ENCODE assay signal across 16 cellular contexts in the genomic region with DNA sequence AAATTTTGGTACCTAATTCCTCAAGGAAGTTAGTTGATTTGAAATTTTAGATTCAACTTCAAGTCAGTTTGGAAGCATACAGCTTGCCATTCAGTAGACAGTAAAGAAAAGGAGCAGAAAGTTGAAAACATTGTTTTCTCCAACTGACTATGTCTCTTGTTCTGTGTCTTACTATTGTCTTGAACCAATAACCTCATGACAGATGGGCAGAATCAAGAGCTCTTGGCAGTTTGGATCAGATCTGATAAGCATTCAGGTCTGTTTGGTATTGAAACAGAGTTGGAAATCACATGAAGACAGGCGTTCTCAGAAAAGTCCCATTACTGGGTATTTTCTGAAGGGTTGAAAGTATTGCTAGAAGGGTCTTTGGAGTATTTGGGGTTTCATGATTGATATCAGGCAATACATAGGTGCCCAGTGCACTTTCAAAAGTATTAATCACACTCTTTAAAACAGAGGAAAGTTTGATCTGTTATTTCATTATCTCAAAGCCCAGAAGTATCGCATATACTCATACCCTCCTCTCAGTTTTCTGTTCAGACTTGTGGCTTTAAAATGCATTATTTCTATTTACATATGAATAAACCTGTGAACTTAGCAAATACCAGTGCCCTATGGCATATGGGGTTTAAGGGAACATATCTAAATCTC.
DNase-seq lines count a peak whose midpoint lies in the region; TF ChIP-seq lines count a peak whose summit lies in the region.
"Had no signal": no experiment of that assay in that cellular context is flagged by ENCODE, and none has a peak within 500 bp of the region (broad histone marks: within the 10 kb centered on the region; RNA-seq: fewer than 3 reads in every experiment).

No MANE protein-coding gene starts in this region.

- H3K27ac ChIP-seq in GM23248: no peak overlapping the region
- peak overlapping the region; percentile 93 for H3K27ac ChIP-seq in SK-N-MC
- H3K27ac ChIP-seq in smooth muscle cell (ENCODE audit: low read depth): no peak overlapping the region
- no peak overlapping the region for H3K27ac ChIP-seq in trophoblast cell (ENCODE audit: low read depth, low read length)

- no peaks in the 10 kb centered on the region for H4K20me1 ChIP-seq in GM23248 (ENCODE audit: insufficient read depth)
- no peaks in the 10 kb centered on the region for H4K20me1 ChIP-seq in smooth muscle cell (ENCODE audit: low read depth)

- no peak overlapping the region for H4K8ac ChIP-seq in trophoblast cell (ENCODE audit: low read depth, low read length)

- no peaks in the 10 kb centered on the region for H3K79me2 ChIP-seq in GM23248 (ENCODE audit: insufficient read depth)
- no peaks in the 10 kb centered on the region for H3K79me2 ChIP-seq in smooth muscle cell (ENCODE audit: low read depth)
- no peaks in the 10 kb centered on the region for H3K79me2 ChIP-seq in trophoblast cell (ENCODE audit: control insufficient read depth, insufficient read depth, low read length, poor library complexity)

- H2BK5ac ChIP-seq in trophoblast cell (ENCODE audit: low read depth, low read length, poor library complexity): no peak overlapping the region

- H3K27me3 ChIP-seq in GM23248 (replicated peaks; ENCODE audit: insufficient read depth): no peaks in the 10 kb centered on the region
- H3K27me3 ChIP-seq in smooth muscle cell (ENCODE audit: low read depth): no peaks in the 10 kb centered on the region
- no peaks in the 10 kb centered on the region for H3K27me3 ChIP-seq in trophoblast cell (ENCODE audit: insufficient read depth, low read length)

- H4K12ac ChIP-seq in trophoblast cell (ENCODE audit: low read depth, low read length): no peak overlapping the region

- peaks cover under 1% of the 10 kb centered on the region for H3K79me1 ChIP-seq in trophoblast cell (ENCODE audit: low read length)

- H3F3A ChIP-seq in GM23248 (ENCODE audit: insufficient read depth) (peaks cover 21% of the 10 kb centered on the region), smooth muscle cell (ENCODE audit: low read depth) (no peaks in the 10 kb centered on the region)

- no peak overlapping the region for H2AK5ac ChIP-seq in trophoblast cell (ENCODE audit: low read length)

- H3K4me1 ChIP-seq in GM23248 (ENCODE audit: insufficient read depth): peaks cover 27% of the 10 kb centered on the region
- H3K4me1 ChIP-seq in smooth muscle cell (ENCODE audit: low read depth): peaks cover 10% of the 10 kb centered on the region
- H3K4me1 ChIP-seq in trophoblast cell (ENCODE audit: control insufficient read depth in 1 of 2, insufficient read depth in 2 of 2, low read length in 2 of 2): no peaks in the 10 kb centered on the region

- H4K91ac ChIP-seq in trophoblast cell (ENCODE audit: low read depth, low read length): no peak overlapping the region

- in situ Hi-C loops in GM23248 (cut with MboI): no loop called here

- peak overlapping the region; percentile 4; the same call in 1 of the 2 replicates for H2AFZ ChIP-seq in GM23248
- H2AFZ ChIP-seq in smooth muscle cell (ENCODE audit: low read depth): peak overlapping the region; percentile 67
- no peak overlapping the region for H2AFZ ChIP-seq in trophoblast cell (ENCODE audit: insufficient read depth, low read length, poor library complexity)

- no peaks in the 10 kb centered on the region for H3K9me2 ChIP-seq in GM23248 (ENCODE audit: insufficient read depth)

- no peak overlapping the region for H3K18ac ChIP-seq in trophoblast cell (ENCODE audit: low read length)

- no peak overlapping the region for H3K4me3 ChIP-seq in GM23248
- peak overlapping the region; percentile 35 for H3K4me3 ChIP-seq in SK-N-MC
- H3K4me3 ChIP-seq in smooth muscle cell: no peak overlapping the region
- H3K4me3 ChIP-seq in trophoblast cell (ENCODE audit: low read depth, low read length): no peak overlapping the region

- H3K9me3 ChIP-seq in GM23248 (ENCODE audit: low read depth) (no peaks in the 10 kb centered on the region), SK-N-MC (ENCODE audit: low read depth, low read length) (no peaks in the 10 kb centered on the region), smooth muscle cell (replicated peaks; ENCODE audit: low read depth) (no peaks in the 10 kb centered on the region), trophoblast cell (ENCODE audit: insufficient read depth, low read depth, low read length) (no peaks in the 10 kb centered on the region)

- H3K4me2 ChIP-seq in GM23248 (ENCODE audit: unreplicated experiment) (no peak overlapping the region), smooth muscle cell (no peak overlapping the region), trophoblast cell (ENCODE audit: low read length) (no peak overlapping the region)

- H3K14ac ChIP-seq in trophoblast cell (ENCODE audit: low read length): no peak overlapping the region

- H3K23ac ChIP-seq in trophoblast cell (ENCODE audit: low read length): no peak overlapping the region

- H2BK120ac ChIP-seq in trophoblast cell (ENCODE audit: insufficient read depth, low read length, poor library complexity): no peak overlapping the region

- DNase-seq in NOMO-1 treated with DMSO at 0.1 percent for 48 hours (lab: John Stamatoyannopoulos, UW; ENCODE audit: unreplicated experiment) (peak; percentile 1), NOMO-1 (lab: John Stamatoyannopoulos, UW; ENCODE audit: unreplicated experiment in 2 of 2) (no peak), GM23248 (no peak), SK-N-MC (ENCODE audit: low read depth, low spot score) (no peak), smooth muscle cell (lab: John Stamatoyannopoulos, UW; ENCODE audit: unreplicated experiment) (no peak), trophoblast cell (no peak), cerebellar cortex (ENCODE audit: low spot score) (no peak)
- DNase-seq in activated effector memory CD4-positive, alpha-beta T cell treated with anti-CD3 and anti-CD28 coated beads, Interleukin-2, amount 50 U/mL, for 16 hours: no peak
- DNase-seq: COR-L47, H9, Karpas-422, MV-4-11, NCI-H1417, NCI-H1930, NCI-H510A, Right ventricle myocardium superior had no signal

- no peak overlapping the region for H3K4ac ChIP-seq in trophoblast cell (ENCODE audit: low read depth, low read length)

- no peak overlapping the region for H3K9ac ChIP-seq in GM23248
- H3K9ac ChIP-seq in SK-N-MC (ENCODE audit: insufficient read length): peak overlapping the region; percentile 70
- no peak overlapping the region for H3K9ac ChIP-seq in smooth muscle cell (ENCODE audit: low read depth)
- no peak overlapping the region for H3K9ac ChIP-seq in trophoblast cell (ENCODE audit: low read length)

- WGBS in GM23248 (ENCODE audit: low coverage in 1 of 2, low lambda C conversion rate in 2 of 2, missing lambda C conversion rate in 2 of 2), 2 experiments: 97 to 100% methylated on average over 2 of the region's 2 CpGs
- WGBS in smooth muscle cell (ENCODE audit: low lambda C conversion rate): 78% methylated on average over 2 of the region's 2 CpGs
- WGBS in trophoblast cell (ENCODE audit: extremely low coverage, insufficient coverage, insufficient read length): no CpG with 5 or more reads among the region's 2 CpGs

- TF ChIP-seq CTCF in smooth muscle cell (IDR thresholded peaks at IDR 0.05; ENCODE audit: borderline replicate concordance, insufficient read depth, poor library complexity, severe bottlenecking): no peak

- H2BK12ac ChIP-seq in trophoblast cell (ENCODE audit: low read length): no peak overlapping the region

- H3K36me3 ChIP-seq in GM23248 (ENCODE audit: low read depth): no peaks in the 10 kb centered on the region
- H3K36me3 ChIP-seq in SK-N-MC (ENCODE audit: insufficient read depth, low read length): no peaks in the 10 kb centered on the region
- no peaks in the 10 kb centered on the region for H3K36me3 ChIP-seq in smooth muscle cell (ENCODE audit: low read depth)
- no peaks in the 10 kb centered on the region for H3K36me3 ChIP-seq in trophoblast cell (ENCODE audit: control insufficient read depth in 1 of 2, insufficient read depth in 2 of 2, low read length in 2 of 2)
